Comparison of ENCODE assay signal across 1 cellular context in genomic region chr10:5622586-5622985, GRCh38.
TF ChIP-seq lines count a peak whose summit lies in the region.

No MANE protein-coding gene starts in this region.

TF ChIP-seq in HepG2, 621 proteins besides CTCF, POLR2A, EP300 and RAD21:
- TF ChIP-seq ZBTB7A (CRISPR knock-in tag; IDR thresholded peaks at IDR 0.05) (no peak), IKZF5 (CRISPR knock-in tag; IDR thresholded peaks at IDR 0.05) (no peak)
